In genomic region chr2:58688813-58689212, GRCh38 we compare ENCODE assay signal across 19 cellular contexts.
"Had no signal": no experiment of that assay in that cellular context is flagged by ENCODE, and none has a peak within 500 bp of the region (broad histone marks: within the 10 kb centered on the region; RNA-seq: fewer than 3 reads in every experiment).

No MANE protein-coding gene starts in this region.

- H3K4me2 ChIP-seq: SK-N-SH had no signal

- H3K36me3 Mint-ChIP-seq: IgD-negative memory B cell had no signal

- H3K9me3 ChIP-seq: SK-N-SH had no signal

- H3K27ac Mint-ChIP-seq: IgD-negative memory B cell had no signal

- H3K9ac ChIP-seq: SK-N-SH had no signal

- DNase-seq: KBM-7, MV-4-11, NCI-H1048, NCI-H1105, NCI-H1417, NCI-H1436 treated with DMSO at 0.1 percent for 48 hours, NCI-H1694, NCI-H187 treated with DMSO at 0.1 percent for 48 hours, NCI-H2029 treated with DMSO at 0.1 percent for 48 hours, NCI-H2171 treated with DMSO at 0.1 percent for 48 hours, NCI-H345, NCI-H524, NCI-H526 treated with DMSO at 0.1 percent for 48 hours, NCI-H774, PC-3, SHP77, SK-N-SH had no signal

- H3K27ac ChIP-seq: RWPE1 had no signal

- H3K4me3 Mint-ChIP-seq: IgD-negative memory B cell had no signal
